In the genomic region with DNA sequence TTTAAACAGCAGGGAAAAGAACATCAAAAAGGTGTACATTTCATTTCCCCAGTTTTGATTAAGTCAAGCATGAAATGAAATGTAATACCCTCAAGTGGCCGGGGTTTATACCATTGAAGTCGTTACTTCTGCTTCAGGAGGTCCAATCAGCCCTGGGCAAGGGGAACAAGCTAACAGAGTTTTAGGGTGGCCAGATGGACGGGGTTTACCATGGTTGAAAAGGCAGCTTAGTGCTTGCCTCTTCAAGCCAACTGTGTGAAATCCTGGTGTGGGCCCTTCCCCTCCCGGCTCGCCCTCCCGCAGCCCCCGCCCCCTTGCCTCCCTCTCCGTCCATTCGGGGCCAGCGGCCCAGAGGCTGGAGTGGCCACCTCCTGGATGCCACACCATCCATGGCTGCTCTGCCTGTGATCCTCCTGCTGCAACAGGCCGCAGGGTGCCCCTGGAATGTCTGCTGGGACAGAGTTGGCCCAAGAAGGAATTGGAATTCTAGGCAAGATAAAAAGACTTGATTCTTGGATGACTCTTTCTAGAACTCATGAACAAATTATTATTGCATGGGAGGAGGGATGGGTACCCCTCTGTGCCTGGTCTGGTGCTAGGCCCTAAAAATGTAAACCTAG, we compare ENCODE assay signal across 22 cellular contexts.
DNase-seq lines count a peak whose midpoint lies in the region; ATAC-seq and TF ChIP-seq lines count a peak whose summit lies in the region.
"Had no signal": no experiment of that assay in that cellular context is flagged by ENCODE, and none has a peak within 500 bp of the region (broad histone marks: within the 10 kb centered on the region; RNA-seq: fewer than 3 reads in every experiment).

No MANE protein-coding gene starts in this region.

- no peak overlapping the region for H3K4me3 Mint-ChIP-seq in Caco-2 (ENCODE audit: unreplicated experiment)
- H3K4me3 Mint-ChIP-seq: HFFc6 had no signal

- H3K27ac Mint-ChIP-seq in Caco-2 (ENCODE audit: unreplicated experiment) = no peak overlapping the region
- H3K27ac Mint-ChIP-seq: HFFc6 had no signal

- H3K4me1 ChIP-seq in esophagus muscularis mucosa = no peaks in the 10 kb centered on the region
- H3K4me1 ChIP-seq in Caco-2 = peaks cover 18% of the 10 kb centered on the region
- H3K4me1 ChIP-seq: BE2C had no signal

- no peaks in the 10 kb centered on the region for H3K36me3 ChIP-seq in esophagus muscularis mucosa
- H3K36me3 ChIP-seq in Caco-2 (ENCODE audit: control insufficient read depth, insufficient read depth, low read length) = no peaks in the 10 kb centered on the region
- H3K36me3 ChIP-seq: BE2C had no signal

- H3K27ac ChIP-seq in esophagus muscularis mucosa (replicated peaks in 1 of 4) = no peak overlapping the region
- H3K27ac ChIP-seq: RWPE1, SK-N-MC had no signal

- H3K4me1 Mint-ChIP-seq in Caco-2 (ENCODE audit: low read depth, unreplicated experiment) = peaks cover 19% of the 10 kb centered on the region

- H3K4me3 ChIP-seq in esophagus muscularis mucosa = no peak overlapping the region
- no peak overlapping the region for H3K4me3 ChIP-seq in Caco-2 (ENCODE audit: low read depth, low read length)
- H3K4me3 ChIP-seq: GM12878, SK-N-MC had no signal

- H3K27me3 ChIP-seq in esophagus muscularis mucosa (peaks cover 0 to 44% (median 0%) of the 10 kb centered on the region in 4 donors), Caco-2 (replicated peaks; ENCODE audit: control insufficient read depth, insufficient read depth, low read length) (no peaks in the 10 kb centered on the region)

- TF ChIP-seq EP300 in esophagus muscularis mucosa (IDR thresholded peaks at IDR 0.05) = no peak

- DNase-seq in NCI-H82 (lab: John Stamatoyannopoulos, UW) (peak; percentile 53), NCI-H82 treated with DMSO at 0.1 percent for 48 hours (lab: John Stamatoyannopoulos, UW; ENCODE audit: unreplicated experiment) (no peak), NCI-H524 (lab: John Stamatoyannopoulos, UW) (peak; percentile 99 to 100), esophagus muscularis mucosa (ENCODE audit: extremely low spot score) (peak; percentile 82), Caco-2 (no peak), cerebellar cortex (ENCODE audit: low spot score) (no peak)
- DNase-seq: BE2C; H7; HFFc6; Karpas-422; MV-4-11; NCI-H1105 treated with DMSO at 0.1 percent for 48 hours; NCI-H2081 treated with DMSO at 0.1 percent for 48 hours; NCI-H345; NCI-H526; NK-92 treated with Interleukin-12 subunit alpha and Interleukin-12 subunit beta, amount 100 ng/mL, for 24 hours; SHP77 treated with DMSO at 0.1 percent for 48 hours; SW 1271 had no signal

- TF ChIP-seq CTCF in esophagus muscularis mucosa (IDR thresholded peaks at IDR 0.05) (no peak), Caco-2 (IDR thresholded peaks at IDR 0.05; ENCODE audit: insufficient read depth in 1 of 2, low read depth in 1 of 2, low read length in 1 of 2, severe bottlenecking in 1 of 2, unreplicated experiment in 1 of 2) (no peak)

- POLR2A ChIA-PET in Caco-2 (lab: Charles Lee) = no interaction called here

- H3K9me3 Mint-ChIP-seq in Caco-2 (ENCODE audit: unreplicated experiment) = peaks cover 11% of the 10 kb centered on the region
- H3K9me3 Mint-ChIP-seq: HFFc6 had no signal

- WGBS in esophagus muscularis mucosa = 71% methylated on average over 8 of the region's 11 CpGs

- CTCF ChIA-PET in Caco-2 (lab: Charles Lee) = no interaction called here

- no peak for TF ChIP-seq POLR2A in esophagus muscularis mucosa (IDR thresholded peaks at IDR 0.05; ENCODE audit: low read depth)

- intact Hi-C loops in esophagus muscularis mucosa (cut with DNase I) (no loop called here), Caco-2 (cut with micrococcal nuclease; ENCODE audit: unreplicated experiment) (no loop called here)

- H3K36me3 Mint-ChIP-seq in Caco-2 (ENCODE audit: insufficient read depth, unreplicated experiment) = no peaks in the 10 kb centered on the region

- ATAC-seq in GM21526 (IDR thresholded peaks at IDR 0.05; ENCODE audit: low FRiP score, unreplicated experiment) = no peak
- ATAC-seq: GM12878 had no signal

- no peaks in the 10 kb centered on the region for H3K27me3 Mint-ChIP-seq in Caco-2 (ENCODE audit: insufficient read depth, unreplicated experiment)

- BruUV-seq in Caco-2 (replicated peaks; lab: Mats Ljungman, UMichigan) = no TSS peak

- H3K9me3 ChIP-seq in esophagus muscularis mucosa (no peaks in the 10 kb centered on the region), Caco-2 (0 out of 2 replicates have a peak, but pooled peaks cover 8% of the 10 kb centered on the region)
- H3K9me3 ChIP-seq: BE2C had no signal

Comparison
In these comparisons a context has a peak if more than half of its experiments do, and no peak if none do; other contexts are left out.
1. DNase-seq: peak in NCI-H82 (single experiment), NCI-H524 (2 of 2) and esophagus muscularis mucosa (single experiment); none in NCI-H82 treated with DMSO at 0.1 percent for 48 hours (single experiment), Caco-2 (0 of 2) and cerebellar cortex (single experiment).